Comparison of ENCODE assay signal across 9 cellular contexts in the genomic region with DNA sequence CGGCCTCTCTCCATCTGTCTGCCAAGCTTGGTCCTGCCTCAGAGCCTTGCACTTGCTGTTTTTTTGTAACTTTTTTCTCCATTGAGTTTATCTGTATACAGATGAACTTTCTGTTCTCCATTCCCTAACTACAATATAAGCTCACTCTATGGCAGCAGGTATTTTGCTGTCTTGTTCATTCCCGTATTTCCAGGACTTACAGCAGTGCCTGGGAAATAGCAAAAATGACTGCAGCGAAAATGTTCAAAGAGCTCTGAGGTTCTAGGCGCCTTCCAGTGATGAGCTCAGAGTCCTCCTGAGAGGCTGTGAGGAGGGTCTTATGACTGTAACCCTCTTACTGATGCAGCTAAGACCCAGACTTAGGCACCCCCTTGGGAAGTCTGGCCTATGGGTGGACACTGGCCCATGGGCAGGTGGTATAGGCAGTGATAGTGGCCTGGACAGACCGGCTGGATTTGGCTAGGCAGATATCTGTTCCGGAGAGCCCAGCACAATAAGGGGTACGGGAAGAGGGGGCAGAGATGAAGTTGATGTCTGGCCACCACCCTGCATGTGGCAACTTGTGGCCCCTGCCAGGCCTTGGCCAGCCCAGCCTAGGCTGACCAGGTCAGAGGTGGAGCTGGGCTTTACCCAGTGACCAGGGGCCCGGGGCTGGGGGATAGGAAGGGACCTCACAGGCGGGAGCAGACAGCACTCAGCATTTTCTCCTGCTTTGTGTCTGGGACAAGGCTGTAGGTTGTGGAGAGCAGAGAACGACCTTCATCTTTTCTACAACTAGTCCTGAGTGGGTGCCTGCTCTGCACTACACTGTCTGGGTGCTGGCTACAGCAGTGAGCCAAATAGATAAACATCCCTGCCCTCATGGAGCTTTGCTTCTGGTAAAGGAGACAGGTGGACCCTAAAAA. TPM values are rescaled to one million over a fixed set of nuclear protein-coding genes. Genes with fewer than 3 reads are reported as not detected.
DNase-seq lines count a peak whose midpoint lies in the region; ATAC-seq and TF ChIP-seq lines count a peak whose summit lies in the region.
"Had no signal": no experiment of that assay in that cellular context is flagged by ENCODE, and none has a peak within 500 bp of the region (broad histone marks: within the 10 kb centered on the region; RNA-seq: fewer than 3 reads in every experiment).

No MANE protein-coding gene starts in this region.

- peaks cover 80% of the 10 kb centered on the region for H3K4me1 ChIP-seq in DOHH2 (ENCODE audit: control insufficient read depth, low read length)
- peaks cover 30% of the 10 kb centered on the region for H3K4me1 ChIP-seq in KMS-11 (ENCODE audit: low read depth, poor library complexity, severe bottlenecking)
- peaks cover 16% of the 10 kb centered on the region for H3K4me1 ChIP-seq in neural progenitor cell

- H3K4me2 ChIP-seq in DOHH2 (ENCODE audit: low read length) (peak overlapping the region; percentile 98), KMS-11 (no peak overlapping the region), neural progenitor cell (no peak overlapping the region)

- H3K27me3 Mint-ChIP-seq in activated naive CD8-positive, alpha-beta T cell treated with anti-CD3 and anti-CD28 coated beads, Interleukin-2, amount 10 ng/mL, durations not matched to agents 7 days and 5 days = no peaks in the 10 kb centered on the region
- peaks cover 20% of the 10 kb centered on the region for H3K27me3 Mint-ChIP-seq in neural progenitor cell (ENCODE audit: insufficient read depth, low read depth)

- H3K4me1 Mint-ChIP-seq in activated naive CD8-positive, alpha-beta T cell treated with anti-CD3 and anti-CD28 coated beads, Interleukin-2, amount 10 ng/mL, durations not matched to agents 7 days and 5 days = peaks cover 71% of the 10 kb centered on the region
- peaks cover 63% of the 10 kb centered on the region for H3K4me1 Mint-ChIP-seq in neural progenitor cell

- H3K27me3 ChIP-seq in DOHH2 (ENCODE audit: control insufficient read depth, low read length) = no peaks in the 10 kb centered on the region
- H3K27me3 ChIP-seq in KMS-11 (ENCODE audit: insufficient read depth, low read depth) = no peaks in the 10 kb centered on the region
- no peaks in the 10 kb centered on the region for H3K27me3 ChIP-seq in neural progenitor cell

- no peak for DNase-seq in activated naive CD8-positive, alpha-beta T cell treated with anti-CD3 and anti-CD28 coated beads, Interleukin-2, amount 10 ng/mL, durations not matched to agents 7 days and 5 days
- DNase-seq in neural progenitor cell (ENCODE audit: low spot score) (no peak), NCI-H2196 (lab: John Stamatoyannopoulos, UW; ENCODE audit: unreplicated experiment) (no peak), RPMI8226 (no peak)
- DNase-seq in NK-92 treated with Interleukin-12 subunit alpha and Interleukin-12 subunit beta, amount 100 ng/mL, for 24 hours (lab: John Stamatoyannopoulos, UW) = no peak

- TF ChIP-seq CTCF in DOHH2 (IDR thresholded peaks at IDR 0.05; ENCODE audit: low read depth, low read length, poor library complexity, severe bottlenecking) (no peak), KMS-11 (conservative IDR thresholded peaks at IDR 0.05; ENCODE audit: low read depth, low read length) (no peak), neural progenitor cell (IDR thresholded peaks at IDR 0.05) (no peak)

- H3K27ac ChIP-seq in DOHH2 (ENCODE audit: low read depth, low read length) = peak overlapping the region; percentile 99
- H3K27ac ChIP-seq in KMS-11 = peak overlapping the region; percentile 18; the same call in 1 of the 2 replicates
- peak overlapping the region; percentile 3 for H3K27ac ChIP-seq in neural progenitor cell

- H3K9me3 ChIP-seq in DOHH2 (ENCODE audit: control insufficient read depth, insufficient read depth, low read length) (no peaks in the 10 kb centered on the region), neural progenitor cell (ENCODE audit: low read depth) (no peaks in the 10 kb centered on the region)

- H3K9ac ChIP-seq in KMS-11 (no peak overlapping the region), neural progenitor cell (no peak overlapping the region)

- H3K36me3 ChIP-seq in DOHH2 (ENCODE audit: control insufficient read depth, low read length) = peaks cover 89% of the 10 kb centered on the region
- H3K36me3 ChIP-seq in KMS-11 (ENCODE audit: insufficient read depth) = peaks cover 11% of the 10 kb centered on the region; the same call in 1 of the 2 replicates
- H3K36me3 ChIP-seq in neural progenitor cell = peaks cover 8% of the 10 kb centered on the region

- H4K20me1 ChIP-seq in DOHH2 (ENCODE audit: control insufficient read depth, insufficient read depth, low read depth, low read length) (peaks cover 16% of the 10 kb centered on the region), KMS-11 (ENCODE audit: insufficient read depth) (peaks cover 22% of the 10 kb centered on the region), neural progenitor cell (ENCODE audit: low read depth) (peaks cover 92% of the 10 kb centered on the region)

- H2AFZ ChIP-seq in KMS-11 (ENCODE audit: low read depth) = no peak overlapping the region
- H2AFZ ChIP-seq in neural progenitor cell (replicated peaks) = no peak overlapping the region

- H3K4me3 Mint-ChIP-seq in activated naive CD8-positive, alpha-beta T cell treated with anti-CD3 and anti-CD28 coated beads, Interleukin-2, amount 10 ng/mL, durations not matched to agents 7 days and 5 days = peak overlapping the region; percentile 56
- H3K4me3 Mint-ChIP-seq in neural progenitor cell = peak overlapping the region; percentile 59

- peaks cover 73% of the 10 kb centered on the region for H3K79me2 ChIP-seq in DOHH2 (ENCODE audit: control insufficient read depth, low read length)
- peaks cover 34% of the 10 kb centered on the region for H3K79me2 ChIP-seq in KMS-11 (ENCODE audit: insufficient read depth, low read depth)
- peaks cover 52% of the 10 kb centered on the region for H3K79me2 ChIP-seq in neural progenitor cell (ENCODE audit: low read depth)

- peak overlapping the region; percentile 90 for H3K27ac Mint-ChIP-seq in activated naive CD8-positive, alpha-beta T cell treated with anti-CD3 and anti-CD28 coated beads, Interleukin-2, amount 10 ng/mL, durations not matched to agents 7 days and 5 days
- H3K27ac Mint-ChIP-seq in neural progenitor cell = peak overlapping the region; percentile 27

- H3K36me3 Mint-ChIP-seq in activated naive CD8-positive, alpha-beta T cell treated with anti-CD3 and anti-CD28 coated beads, Interleukin-2, amount 10 ng/mL, durations not matched to agents 7 days and 5 days = peaks cover 56% of the 10 kb centered on the region
- peaks cover 30% of the 10 kb centered on the region for H3K36me3 Mint-ChIP-seq in neural progenitor cell

- H3F3A ChIP-seq in DOHH2 (ENCODE audit: control insufficient read depth, insufficient read depth) (peaks cover 84% of the 10 kb centered on the region), neural progenitor cell (ENCODE audit: low read depth) (peaks cover 85% of the 10 kb centered on the region)

- peak overlapping the region; percentile 39 for H3K4me3 ChIP-seq in DOHH2 (ENCODE audit: low read length)
- H3K4me3 ChIP-seq in KMS-11 (IDR thresholded peaks at IDR 0.05; ENCODE audit: insufficient read depth, low read depth, low read length) = no peak overlapping the region
- no peak overlapping the region for H3K4me3 ChIP-seq in neural progenitor cell

- ATAC-seq in activated naive CD8-positive, alpha-beta T cell treated with anti-CD3 and anti-CD28 coated beads, Interleukin-2, amount 10 ng/mL, durations not matched to agents 7 days and 5 days (ENCODE audit: low read depth) = no peak
- ATAC-seq in HG02981 (IDR thresholded peaks at IDR 0.05; ENCODE audit: unreplicated experiment) = no peak

- H3K9me2 ChIP-seq in DOHH2 (replicated peaks; ENCODE audit: control insufficient read depth, low read length) = no peaks in the 10 kb centered on the region

- no peaks in the 10 kb centered on the region for H3K9me3 Mint-ChIP-seq in activated naive CD8-positive, alpha-beta T cell treated with anti-CD3 and anti-CD28 coated beads, Interleukin-2, amount 10 ng/mL, durations not matched to agents 7 days and 5 days
- H3K9me3 Mint-ChIP-seq in neural progenitor cell = peaks cover 2% of the 10 kb centered on the region

- POLR2A ChIA-PET in activated naive CD8-positive, alpha-beta T cell treated with anti-CD3 and anti-CD28 coated beads, Interleukin-2, amount 10 ng/mL, durations not matched to agents 7 days and 5 days (lab: Charles Lee) = interaction anchor here (1.4 to 8.6 kb wide), 2 partner anchors 8 to 207 kb away, joined by 4 to 80 read pairs; partner anchors contain the start of genes RPL3 and RPS19BP1

RNA-seq across cellular contexts. Expression of gene ATF4, which starts 4.6 kb away (rescaled TPM):
- total RNA-seq in activated naive CD8-positive, alpha-beta T cell treated with anti-CD3 and anti-CD28 coated beads, Interleukin-2, amount 10 ng/mL, durations not matched to agents 7 days and 5 days = 100 to 1,000 TPM; 413 to 424 TPM
- 189 and 230 TPM in 2 replicates for total RNA-seq in neural progenitor cell (ENCODE audit: low replicate concordance)

RNA-seq across cellular contexts. Expression of gene RPS19BP1, which starts 7.5 kb away (rescaled TPM):
- 10 to 100 TPM; 66.5 to 71.4 TPM for total RNA-seq in activated naive CD8-positive, alpha-beta T cell treated with anti-CD3 and anti-CD28 coated beads, Interleukin-2, amount 10 ng/mL, durations not matched to agents 7 days and 5 days
- 27.7 and 68.3 TPM in 2 replicates for total RNA-seq in neural progenitor cell (ENCODE audit: low replicate concordance)

RNA-seq across cellular contexts. Expression of gene MIEF1, which starts 22.9 kb away (rescaled TPM):
- total RNA-seq in activated naive CD8-positive, alpha-beta T cell treated with anti-CD3 and anti-CD28 coated beads, Interleukin-2, amount 10 ng/mL, durations not matched to agents 7 days and 5 days = 10 to 100 TPM; 33.9 to 40.0 TPM
- 22.0 and 32.7 TPM in 2 replicates for total RNA-seq in neural progenitor cell (ENCODE audit: low replicate concordance)

RNA-seq across cellular contexts. Expression of gene CACNA1I, which starts 45.5 kb away (rescaled TPM):
- 10 to 100 TPM; 17.3 to 19.0 TPM for total RNA-seq in activated naive CD8-positive, alpha-beta T cell treated with anti-CD3 and anti-CD28 coated beads, Interleukin-2, amount 10 ng/mL, durations not matched to agents 7 days and 5 days
- total RNA-seq in neural progenitor cell (ENCODE audit: low replicate concordance) = 0.11 and 0.22 TPM in 2 replicates
- total RNA-seq: kidney epithelial cell had no signal

Comparison
In these comparisons a context has a peak if more than half of its experiments do, and no peak if none do; other contexts are left out.
1. H3K27ac ChIP-seq: peak in every context shown above with its lines; median percentile 99 in DOHH2; 18 in KMS-11; 3 in neural progenitor cell.